Comparison of ENCODE assay signal across 14 cellular contexts in the genomic region with DNA sequence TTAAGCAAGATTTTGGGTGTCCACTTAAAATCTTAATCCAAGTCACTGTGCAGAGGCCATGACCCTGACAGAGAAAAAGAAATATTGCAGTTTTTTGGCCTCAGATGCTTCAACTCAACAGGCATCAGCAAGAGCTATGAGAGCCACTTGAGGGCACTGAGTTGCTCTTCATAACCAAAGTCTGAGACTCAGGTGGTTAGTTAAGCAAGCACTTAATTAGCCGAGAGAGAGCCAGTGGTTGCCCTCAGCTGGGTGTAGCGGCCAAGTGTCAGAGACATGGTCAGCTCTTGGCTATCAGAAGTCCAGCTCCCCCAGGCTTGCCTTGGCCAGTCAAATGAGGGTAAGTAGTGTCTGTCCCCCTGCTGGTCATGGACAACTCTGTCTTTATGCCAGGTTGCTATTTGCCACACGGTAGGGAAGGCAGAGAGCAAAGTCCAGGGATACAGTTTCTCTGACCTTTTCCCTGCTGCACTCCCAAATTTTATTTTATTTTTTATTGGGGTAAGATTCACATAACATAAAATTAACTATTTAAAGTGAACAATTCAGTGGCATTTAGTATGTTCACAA. TPM values are rescaled to one million over a fixed set of nuclear protein-coding genes. Genes with fewer than 3 reads are reported as not detected.
A peak's percentile ranks its signal among the peaks of the same experiment; 100 is the strongest.
DNase-seq lines count a peak whose midpoint lies in the region; ATAC-seq and TF ChIP-seq lines count a peak whose summit lies in the region.
"Had no signal": no experiment of that assay in that cellular context is flagged by ENCODE, and none has a peak within 500 bp of the region (broad histone marks: within the 10 kb centered on the region; RNA-seq: fewer than 3 reads in every experiment).

No MANE protein-coding gene starts in this region.

- H3K4me1 ChIP-seq in DND-41 (ENCODE audit: insufficient read depth, low read length) = no peaks in the 10 kb centered on the region
- H3K4me1 ChIP-seq in mucosa of descending colon (ENCODE audit: low read depth) = no peaks in the 10 kb centered on the region

- DNase-seq in DND-41 (no peak), LNCaP clone FGC (ENCODE audit: low read depth) (no peak), choroid plexus epithelial cell (ENCODE audit: low read depth) (peak; percentile 15), mucosa of descending colon (peak in 1 of 3 donors; percentile 15), superior temporal gyrus (ENCODE audit: extremely low spot score) (no peak), KBM-7 (no peak), NCI-H446 treated with DMSO at 0.1 percent for 48 hours (lab: John Stamatoyannopoulos, UW) (no peak)
- DNase-seq: activated CD4-positive, alpha-beta T cell treated with anti-CD3 and anti-CD28 coated beads for 4 hours; activated naive CD8-positive, alpha-beta T cell treated with anti-CD3 and anti-CD28 coated beads, Interleukin-2, amount 10 ng/mL, durations not matched to agents 7 days and 5 days; GDM1; KG1; stimulated activated naive B cell treated with anti-CD40 and anti-IgM and Interleukin-4, amounts not matched to agents 10 μg/mL and 1 μg/mL and 100 μg/mL, for 72 hours had no signal

- H3K36me3 ChIP-seq in DND-41 (ENCODE audit: insufficient read depth, low read length) (no peaks in the 10 kb centered on the region), mucosa of descending colon (ENCODE audit: low read depth) (no peaks in the 10 kb centered on the region)

- no peak overlapping the region for H2AFZ ChIP-seq in DND-41 (ENCODE audit: low read depth, low read length)

- H4K20me1 ChIP-seq in DND-41 (ENCODE audit: insufficient read depth, low read length) = no peaks in the 10 kb centered on the region

- in situ Hi-C loops in KBM-7 (cut with MboI; ENCODE audit: low pct_unique_long_range_greater_than_20kb, low sequenced_read_pairs) = no loop called here

- H3K79me2 ChIP-seq in DND-41 (ENCODE audit: insufficient read depth, low read length) = no peaks in the 10 kb centered on the region

- TF ChIP-seq CTCF in DND-41 (IDR thresholded peaks at IDR 0.05; ENCODE audit: borderline replicate concordance, extremely low read depth, low read length, poor library complexity, severe bottlenecking) (peak; percentile 16), LNCaP clone FGC (IDR thresholded peaks at IDR 0.05; ENCODE audit: control insufficient read depth, extremely low read depth, insufficient read depth) (peak; percentile 34; the same call in 1 of the 2 replicates), choroid plexus epithelial cell (conservative IDR thresholded peaks at IDR 0.05; ENCODE audit: low read depth, low read length) (peak; percentile 51), mucosa of descending colon (IDR thresholded peaks at IDR 0.05) (no peak)

- H3K27ac ChIP-seq in DND-41 (ENCODE audit: low read length) = no peak overlapping the region

- ATAC-seq in DND-41 (ENCODE audit: insufficient read depth, low read depth) = no peak
- peak; percentile 50 for ATAC-seq in mucosa of descending colon
- no peak for ATAC-seq in HG02642 (IDR thresholded peaks at IDR 0.05; ENCODE audit: poor library complexity, unreplicated experiment)
- ATAC-seq: stimulated activated naive B cell treated with anti-CD40 and anti-IgM and Interleukin-4, amounts not matched to agents 10 μg/mL and 1 μg/mL and 100 μg/mL, for 72 hours had no signal

- no peak overlapping the region for H3K9ac ChIP-seq in DND-41 (ENCODE audit: low read depth, low read length)

- H3K9me3 ChIP-seq in DND-41 (ENCODE audit: insufficient read depth, low read length, severe bottlenecking) = no peaks in the 10 kb centered on the region
- no peaks in the 10 kb centered on the region for H3K9me3 ChIP-seq in mucosa of descending colon

- H3K27me3 ChIP-seq in DND-41 (ENCODE audit: insufficient read depth, low read length, poor library complexity) = peaks cover 23% of the 10 kb centered on the region

- H3K4me3 ChIP-seq in DND-41 (ENCODE audit: low read depth in 1 of 2, low read length in 2 of 2) = no peak overlapping the region
- H3K4me3 ChIP-seq in LNCaP clone FGC (ENCODE audit: low read depth, low read length) = no peak overlapping the region
- no peak overlapping the region for H3K4me3 ChIP-seq in choroid plexus epithelial cell (ENCODE audit: low read depth, low read length)
- H3K4me3 ChIP-seq in mucosa of descending colon = no peak overlapping the region

- H3K4me2 ChIP-seq in DND-41 (ENCODE audit: insufficient read depth, low read length) = no peak overlapping the region

- intact Hi-C loops in mucosa of descending colon (cut with DNase I, micrococcal nuclease) = no loop called here

RNA-seq across cellular contexts. Expression of a gene that starts 9.0 kb away (rescaled TPM):
- total RNA-seq in mucosa of descending colon = not detected
- total RNA-seq: activated naive CD8-positive, alpha-beta T cell treated with anti-CD3 and anti-CD28 coated beads, Interleukin-2, amount 10 ng/mL, durations not matched to agents 7 days and 5 days; RPMI7951 had no signal

RNA-seq across cellular contexts. Expression of a gene that starts 11.7 kb away (rescaled TPM):
- total RNA-seq in mucosa of descending colon = not detected
- total RNA-seq: activated naive CD8-positive, alpha-beta T cell treated with anti-CD3 and anti-CD28 coated beads, Interleukin-2, amount 10 ng/mL, durations not matched to agents 7 days and 5 days; RPMI7951 had no signal

RNA-seq across cellular contexts. Expression of a gene that starts 39.3 kb away (rescaled TPM):
- not detected for total RNA-seq in mucosa of descending colon
- total RNA-seq: RPMI7951 had no signal

RNA-seq across cellular contexts. Expression of a gene that starts 41.8 kb away (rescaled TPM):
- 1 to 10 TPM in 1 of 3 donors, not detected in 2; 1.6 TPM for total RNA-seq in mucosa of descending colon
- total RNA-seq: activated naive CD8-positive, alpha-beta T cell treated with anti-CD3 and anti-CD28 coated beads, Interleukin-2, amount 10 ng/mL, durations not matched to agents 7 days and 5 days; RPMI7951 had no signal

RNA-seq across cellular contexts. Expression of a gene that starts 56.4 kb away (rescaled TPM):
- total RNA-seq in mucosa of descending colon = not detected
- total RNA-seq: RPMI7951 had no signal
